Comparison of ENCODE assay signal across 20 cellular contexts in the genomic region with DNA sequence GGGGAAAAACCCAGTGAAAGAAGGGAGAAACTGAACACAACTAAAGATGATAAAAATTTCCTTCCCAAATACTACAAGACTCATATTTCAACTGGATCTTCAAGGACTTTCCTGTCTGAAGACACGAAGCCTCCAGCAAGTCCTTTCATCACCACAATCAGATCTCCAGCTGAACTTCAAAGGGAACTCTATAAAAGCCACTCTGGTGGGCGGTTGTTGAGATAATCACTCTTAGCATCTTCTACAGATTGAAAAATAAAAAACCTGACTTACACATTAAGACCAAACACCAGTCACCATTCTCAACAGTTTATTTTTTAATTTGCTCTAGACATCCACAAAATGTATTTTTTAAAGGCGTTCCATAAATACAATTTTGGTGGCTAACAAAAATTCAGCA. TPM values are rescaled to one million over a fixed set of nuclear protein-coding genes. Genes with fewer than 3 reads are reported as not detected.
DNase-seq lines count a peak whose midpoint lies in the region; ATAC-seq and TF ChIP-seq lines count a peak whose summit lies in the region.
"Had no signal": no experiment of that assay in that cellular context is flagged by ENCODE, and none has a peak within 500 bp of the region (broad histone marks: within the 10 kb centered on the region; RNA-seq: fewer than 3 reads in every experiment).

No MANE protein-coding gene starts in this region.

- H3K4me1 ChIP-seq in DND-41 (ENCODE audit: insufficient read depth, low read length), result peaks cover 35% of the 10 kb centered on the region
- H3K4me1 ChIP-seq in Caco-2, result peaks cover 5% of the 10 kb centered on the region; the same call in 1 of the 2 replicates

- H3K36me3 ChIP-seq in DND-41 (ENCODE audit: insufficient read depth, low read length), result peaks cover 10% of the 10 kb centered on the region
- no peaks in the 10 kb centered on the region for H3K36me3 ChIP-seq in Caco-2 (ENCODE audit: control insufficient read depth, insufficient read depth, low read length)
- H3K36me3 ChIP-seq: spleen, upper lobe of left lung had no signal

- H3K27me3 ChIP-seq in DND-41 (ENCODE audit: insufficient read depth, low read length, poor library complexity) (no peaks in the 10 kb centered on the region), Caco-2 (replicated peaks; ENCODE audit: control insufficient read depth, insufficient read depth, low read length) (no peaks in the 10 kb centered on the region)
- H3K27me3 ChIP-seq: body of pancreas, spleen, upper lobe of left lung had no signal

- H4K20me1 ChIP-seq in DND-41 (ENCODE audit: insufficient read depth, low read length), result peaks cover 64% of the 10 kb centered on the region

- DNase-seq in DND-41, result peak; percentile 10
- DNase-seq in HFFc6, result no peak
- no peak for DNase-seq in activated naive CD8-positive, alpha-beta T cell treated with anti-CD3 and anti-CD28 coated beads, Interleukin-2, amount 50 U/mL, for 24 hours
- DNase-seq in nephron progenitor cell, result no peak
- no peak for DNase-seq in Caco-2
- DNase-seq in HPDE6-E6E7 (ENCODE audit: extremely low spot score), result no peak
- DNase-seq: activated CD4-positive, alpha-beta T cell treated with anti-CD3 and anti-CD28 coated beads, Interleukin-2, amount 10 ng/mL, durations not matched to agents 24 days and 14 days; activated naive CD4-positive, alpha-beta T cell; activated T-cell treated with anti-CD3 and anti-CD28 coated beads for 4 hours; body of pancreas; C1 segment of cervical spinal cord; NCI-H1694; spleen; T1000 had no signal

- H3K9ac ChIP-seq in DND-41 (ENCODE audit: low read depth, low read length), result no peak overlapping the region

- peaks cover 3% of the 10 kb centered on the region; the same call in 1 of the 2 replicates for H3K27me3 Mint-ChIP-seq in HFFc6 (ENCODE audit: insufficient read depth)
- H3K27me3 Mint-ChIP-seq in activated naive CD8-positive, alpha-beta T cell treated with anti-CD3 and anti-CD28 coated beads, Interleukin-2, amount 50 U/mL, for 24 hours, result no peaks in the 10 kb centered on the region
- H3K27me3 Mint-ChIP-seq in nephron progenitor cell (ENCODE audit: low read depth, poor library complexity), result no peaks in the 10 kb centered on the region
- no peaks in the 10 kb centered on the region for H3K27me3 Mint-ChIP-seq in Caco-2 (ENCODE audit: insufficient read depth, unreplicated experiment)
- H3K27me3 Mint-ChIP-seq: activated CD4-positive, alpha-beta T cell treated with anti-CD3 and anti-CD28 coated beads, Interleukin-2, amount 10 ng/mL, durations not matched to agents 24 days and 14 days had no signal

- intact Hi-C loops in Caco-2 (cut with micrococcal nuclease; ENCODE audit: unreplicated experiment), result loop anchor here (5.0 kb wide), 1 partner anchor 343 kb away; the partner anchor contains the start of gene C2orf15

- POLR2A ChIA-PET in Caco-2 (lab: Charles Lee), result interaction anchor here (0.6 kb wide), 1 partner anchor 1136 kb away, joined by 5 read pairs; no protein-coding TSS in a partner anchor

- H3K4me3 ChIP-seq in DND-41 (ENCODE audit: low read depth in 1 of 2, low read length in 2 of 2), result no peak overlapping the region
- H3K4me3 ChIP-seq in Caco-2 (ENCODE audit: low read depth, low read length), result no peak overlapping the region
- H3K4me3 ChIP-seq: body of pancreas, lung, spleen, upper lobe of left lung had no signal

- no TSS peak for BruUV-seq in Caco-2 (replicated peaks; lab: Mats Ljungman, UMichigan)

- CTCF ChIA-PET in Caco-2 (lab: Charles Lee), result no interaction called here

- H3K36me3 Mint-ChIP-seq in HFFc6 (ENCODE audit: low read depth) (peaks cover 11% of the 10 kb centered on the region), nephron progenitor cell (ENCODE audit: low read depth) (peaks cover 11% of the 10 kb centered on the region), Caco-2 (ENCODE audit: insufficient read depth, unreplicated experiment) (peaks cover 14% of the 10 kb centered on the region)
- H3K36me3 Mint-ChIP-seq in activated naive CD8-positive, alpha-beta T cell treated with anti-CD3 and anti-CD28 coated beads, Interleukin-2, amount 50 U/mL, for 24 hours (ENCODE audit: low read depth), result peaks cover 29% of the 10 kb centered on the region

- peaks cover 93% of the 10 kb centered on the region for H3K79me2 ChIP-seq in DND-41 (ENCODE audit: insufficient read depth, low read length)

- H3K27ac Mint-ChIP-seq in HFFc6 (peak overlapping the region; percentile 43), nephron progenitor cell (peak overlapping the region; percentile 22), Caco-2 (ENCODE audit: unreplicated experiment) (no peak overlapping the region)
- H3K27ac Mint-ChIP-seq in activated naive CD8-positive, alpha-beta T cell treated with anti-CD3 and anti-CD28 coated beads, Interleukin-2, amount 50 U/mL, for 24 hours, result peak overlapping the region; percentile 8
- H3K27ac Mint-ChIP-seq: activated CD4-positive, alpha-beta T cell treated with anti-CD3 and anti-CD28 coated beads, Interleukin-2, amount 10 ng/mL, durations not matched to agents 24 days and 14 days; stimulated activated effector memory CD8-positive, alpha-beta T cell treated with anti-CD3 and anti-CD28 coated beads, Interleukin-12 subunit alpha, Interleukin-12 subunit beta, amount 100 ng/mL, for 72 hours had no signal

- H3K9me3 ChIP-seq in DND-41 (ENCODE audit: insufficient read depth, low read length, severe bottlenecking) (no peaks in the 10 kb centered on the region), Caco-2 (no peaks in the 10 kb centered on the region)
- H3K9me3 ChIP-seq: body of pancreas, spleen, upper lobe of left lung had no signal

- H3K4me1 Mint-ChIP-seq in HFFc6 (ENCODE audit: low read depth) (peaks cover 65% of the 10 kb centered on the region), nephron progenitor cell (peaks cover 66% of the 10 kb centered on the region), Caco-2 (ENCODE audit: low read depth, unreplicated experiment) (peaks cover 7% of the 10 kb centered on the region)
- peaks cover 73% of the 10 kb centered on the region for H3K4me1 Mint-ChIP-seq in activated naive CD8-positive, alpha-beta T cell treated with anti-CD3 and anti-CD28 coated beads, Interleukin-2, amount 50 U/mL, for 24 hours

- no peak for ATAC-seq in DND-41 (ENCODE audit: insufficient read depth, low read depth)
- no peak for ATAC-seq in activated naive CD8-positive, alpha-beta T cell treated with anti-CD3 and anti-CD28 coated beads, Interleukin-2, amount 50 U/mL, for 24 hours
- ATAC-seq in HG02973 (IDR thresholded peaks at IDR 0.05; ENCODE audit: unreplicated experiment), result no peak
- no peak for ATAC-seq in HG03354 (IDR thresholded peaks at IDR 0.05; ENCODE audit: poor library complexity, severe bottlenecking, unreplicated experiment)
- ATAC-seq: body of pancreas; esophagus mucosa; stimulated activated effector memory CD8-positive, alpha-beta T cell treated with anti-CD3 and anti-CD28 coated beads, Interleukin-12 subunit alpha, Interleukin-12 subunit beta, amount 100 ng/mL, for 72 hours had no signal

- H3K4me3 Mint-ChIP-seq in HFFc6, result no peak overlapping the region
- peak overlapping the region; percentile 70 for H3K4me3 Mint-ChIP-seq in activated naive CD8-positive, alpha-beta T cell treated with anti-CD3 and anti-CD28 coated beads, Interleukin-2, amount 50 U/mL, for 24 hours
- peak overlapping the region; percentile 46 for H3K4me3 Mint-ChIP-seq in nephron progenitor cell
- H3K4me3 Mint-ChIP-seq in Caco-2 (ENCODE audit: unreplicated experiment), result no peak overlapping the region
- H3K4me3 Mint-ChIP-seq: activated CD4-positive, alpha-beta T cell treated with anti-CD3 and anti-CD28 coated beads, Interleukin-2, amount 10 ng/mL, durations not matched to agents 24 days and 14 days had no signal

- H3K9me3 Mint-ChIP-seq in HFFc6, result no peaks in the 10 kb centered on the region
- no peaks in the 10 kb centered on the region for H3K9me3 Mint-ChIP-seq in activated naive CD8-positive, alpha-beta T cell treated with anti-CD3 and anti-CD28 coated beads, Interleukin-2, amount 50 U/mL, for 24 hours
- no peaks in the 10 kb centered on the region for H3K9me3 Mint-ChIP-seq in nephron progenitor cell
- no peaks in the 10 kb centered on the region for H3K9me3 Mint-ChIP-seq in Caco-2 (ENCODE audit: unreplicated experiment)
- H3K9me3 Mint-ChIP-seq: activated CD4-positive, alpha-beta T cell treated with anti-CD3 and anti-CD28 coated beads, Interleukin-2, amount 10 ng/mL, durations not matched to agents 24 days and 14 days; stimulated activated effector memory CD8-positive, alpha-beta T cell treated with anti-CD3 and anti-CD28 coated beads, Interleukin-12 subunit alpha, Interleukin-12 subunit beta, amount 100 ng/mL, for 72 hours had no signal

- no peak overlapping the region for H3K27ac ChIP-seq in DND-41 (ENCODE audit: low read length)
- H3K27ac ChIP-seq: body of pancreas, spleen, upper lobe of left lung had no signal

- no peak for TF ChIP-seq CTCF in DND-41 (IDR thresholded peaks at IDR 0.05; ENCODE audit: borderline replicate concordance, extremely low read depth, low read length, poor library complexity, severe bottlenecking)
- TF ChIP-seq CTCF in HFFc6 (IDR thresholded peaks at IDR 0.05), result no peak
- TF ChIP-seq CTCF in nephron progenitor cell (IDR thresholded peaks at IDR 0.05), result no peak
- no peak for TF ChIP-seq CTCF in Caco-2 (IDR thresholded peaks at IDR 0.05; ENCODE audit: insufficient read depth in 1 of 2, low read depth in 1 of 2, low read length in 1 of 2, severe bottlenecking in 1 of 2, unreplicated experiment in 1 of 2)

- H2AFZ ChIP-seq in DND-41 (ENCODE audit: low read depth, low read length), result no peak overlapping the region

- peak overlapping the region; percentile 27 for H3K4me2 ChIP-seq in DND-41 (ENCODE audit: insufficient read depth, low read length)

RNA-seq across cellular contexts. Expression of gene REV1, which starts 4.4 kb away (rescaled TPM):
- 10 to 100 TPM; 17.0 to 19.2 (median 18.6) TPM for total RNA-seq in HFFc6 (2021; fragmentation: NEBNext Ultra II Directional; extraction: Animal tissue kit (Norgen Biotek cat#: 25700))
- total RNA-seq in Caco-2 (2022), result 39.6 and 41.1 TPM in 2 replicates

Comparison
In these comparisons a context has a peak if more than half of its experiments do, and no peak if none do; other contexts are left out.
1. H3K4me3 Mint-ChIP-seq: peak in activated naive CD8-positive, alpha-beta T cell treated with anti-CD3 and anti-CD28 coated beads, Interleukin-2, amount 50 U/mL, for 24 hours (single experiment) and nephron progenitor cell (single experiment); none in HFFc6 (single experiment) and Caco-2 (single experiment).